9 cellular contexts compared by ENCODE assay signal in genomic region chr14:69543341-69544249, GRCh38. TPM values are rescaled to one million over a fixed set of nuclear protein-coding genes. Genes with fewer than 3 reads are reported as not detected.
DNase-seq lines count a peak whose midpoint lies in the region; ATAC-seq and TF ChIP-seq lines count a peak whose summit lies in the region.
"Had no signal": no experiment of that assay in that cellular context is flagged by ENCODE, and none has a peak within 500 bp of the region (broad histone marks: within the 10 kb centered on the region; RNA-seq: fewer than 3 reads in every experiment).

No MANE protein-coding gene starts in this region.

- peaks cover 0 to 9% of the 10 kb centered on the region in 2 donors for H3K4me1 ChIP-seq in adrenal gland (replicated peaks in 1 of 2)

- 49 to 54% (median 53%) methylated on average over 12 to 15 of the region's 15 CpGs for whole genome bisulfite sequencing in adrenal gland, 4 donors

- TF ChIP-seq CTCF in adrenal gland (IDR thresholded peaks at IDR 0.05) = no peak

- intact Hi-C loops in adrenal gland (cut with DNase I) (no loop called here), left colon (cut with DNase I, micrococcal nuclease) (no loop called here)

- no peak overlapping the region for H3K27ac ChIP-seq in adrenal gland

- ATAC-seq in left colon (peak; percentile 34), GM21528 (IDR thresholded peaks at IDR 0.05; ENCODE audit: low FRiP score, unreplicated experiment) (no peak)

- no peak for TF ChIP-seq POLR2A in adrenal gland (IDR thresholded peaks at IDR 0.05)

- no peak overlapping the region for H3K4me3 ChIP-seq in adrenal gland

- no peaks in the 10 kb centered on the region for H3K36me3 ChIP-seq in adrenal gland (replicated peaks in 1 of 2)

- peaks cover 10% of the 10 kb centered on the region for H3K27me3 ChIP-seq in adrenal gland

- peak; percentile 34 for DNase-seq in activated CD4-positive, CD25-positive, alpha-beta regulatory T cell treated with anti-CD3 and anti-CD28 coated beads, Interleukin-2, amount 50 U/mL, for 72 hours
- DNase-seq in activated CD4-positive, CD25-positive, alpha-beta regulatory T cell (lab: John Stamatoyannopoulos, UW) = no peak
- peak; percentile 7 for DNase-seq in NCI-H460 (ENCODE audit: extremely low read depth, low read depth)
- DNase-seq in adrenal gland = peak; percentile 31 to 76 (median 61)
- DNase-seq in left colon = peak in 1 of 2 donors; percentile 56
- DNase-seq in cerebellar cortex (ENCODE audit: low spot score) = no peak
- DNase-seq in NAMALWA (ENCODE audit: low spot score) = no peak

- H3K9me3 ChIP-seq in adrenal gland (replicated peaks in 1 of 3) = no peaks in the 10 kb centered on the region

RNA-seq across cellular contexts. Expression of gene CCDC177, which starts 31.1 kb away (rescaled TPM):
- not detected in 2 replicates for total RNA-seq in NCI-H460 (2014; rRNA removed; shearing (Covaris generic))
- not detected in 2 replicates for polyA plus RNA-seq in NCI-H460 (2014; cell fraction: nucleus; rRNA removed)
- total RNA-seq in adrenal gland (under 1 TPM in 6 of 8 donors, not detected in 2; 0.04 to 0.61 (median 0.34) TPM), left colon (not detected)
- polyA plus RNA-seq in adrenal gland = under 1 TPM in 2 of 3 donors, not detected in 1; 0.07 to 0.40 TPM
- total RNA-seq: lung microvascular endothelial cell had no signal

RNA-seq across cellular contexts. Expression of gene PLEKHD1, which starts 59.1 kb away (rescaled TPM):
- not detected in 2 replicates for total RNA-seq in NCI-H460 (2014; rRNA removed; shearing (Covaris generic))
- not detected in 2 replicates for polyA plus RNA-seq in NCI-H460 (2014; cell fraction: nucleus; rRNA removed)
- under 1 TPM in 5 of 8 donors, not detected in 3; 0.06 to 0.25 (median 0.13) TPM for total RNA-seq in adrenal gland
- under 1 TPM; 0.04 to 0.20 (median 0.16) TPM for polyA plus RNA-seq in adrenal gland
- total RNA-seq in left colon = under 1 TPM; 0.14 to 0.18 TPM
- total RNA-seq: lung microvascular endothelial cell had no signal

Comparison
In these comparisons a context has a peak if more than half of its experiments do, and no peak if none do; other contexts are left out.
1. DNase-seq: peak in activated CD4-positive, CD25-positive, alpha-beta regulatory T cell treated with anti-CD3 and anti-CD28 coated beads, Interleukin-2, amount 50 U/mL, for 72 hours (single experiment), NCI-H460 (single experiment) and adrenal gland (7 of 7); none in activated CD4-positive, CD25-positive, alpha-beta regulatory T cell (0 of 4), cerebellar cortex (single experiment) and NAMALWA (single experiment).